Comparison of ENCODE assay signal across 13 cellular contexts in genomic region chr1:205515781-205516253, GRCh38. TPM values are rescaled to one million over a fixed set of nuclear protein-coding genes. Genes with fewer than 3 reads are reported as not detected.
DNase-seq lines count a peak whose midpoint lies in the region; ATAC-seq and TF ChIP-seq lines count a peak whose summit lies in the region.
"Had no signal": no experiment of that assay in that cellular context is flagged by ENCODE, and none has a peak within 500 bp of the region (broad histone marks: within the 10 kb centered on the region; RNA-seq: fewer than 3 reads in every experiment).

No MANE protein-coding gene starts in this region.

- dilution Hi-C loops in IMR-90 (cut with HindIII; ENCODE audit: low sequenced_read_pairs, unreplicated experiment): no loop called here

- no peaks in the 10 kb centered on the region; the same call in 1 of the 2 replicates for H4K20me1 ChIP-seq in IMR-90 (ENCODE audit: insufficient read depth, low read length)

- H3K9ac ChIP-seq in IMR-90 (ENCODE audit: low read depth, low read length) (no peak overlapping the region), liver (ENCODE audit: low read depth in 1 of 2, low read length in 2 of 2) (no peak overlapping the region)

- ATAC-seq in IMR-90 (ENCODE audit: low read depth) (no peak), omental fat pad (ENCODE audit: low FRiP score) (no peak)

- H2BK15ac ChIP-seq in IMR-90 (ENCODE audit: low read depth, low read length): no peak overlapping the region

- H4K91ac ChIP-seq in IMR-90 (ENCODE audit: insufficient read depth, low read depth, low read length): no peak overlapping the region

- no peak overlapping the region for H2BK5ac ChIP-seq in IMR-90 (ENCODE audit: low read depth, low read length, poor library complexity, severe bottlenecking)

- TF ChIP-seq CTCF in IMR-90 (conservative IDR thresholded peaks at IDR 0.05; ENCODE audit: low read depth, low read length) (no peak), coronary artery (IDR thresholded peaks at IDR 0.05) (no peak), liver (IDR thresholded peaks at IDR 0.05; ENCODE audit: low read depth, low read length, missing input control) (no peak), omental fat pad (IDR thresholded peaks at IDR 0.05) (no peak)

- no peaks in the 10 kb centered on the region for H3K9me1 ChIP-seq in IMR-90 (ENCODE audit: insufficient read depth, low read length)

- H2AFZ ChIP-seq in IMR-90 (replicated peaks; ENCODE audit: low read length, poor library complexity): no peak overlapping the region

- no peak overlapping the region for H2AK5ac ChIP-seq in IMR-90 (ENCODE audit: low read depth, low read length)

- CTCF ChIA-PET in IMR-90 (lab: Yijun Ruan, JAX): interaction anchor here (0.9 kb wide), 1 partner anchor 53 kb away, joined by 4 read pairs; a partner anchor contains a TSS

- POLR2A ChIA-PET in IMR-90 (lab: Charles Lee; ENCODE audit: unreplicated experiment): no interaction called here

- no TSS peak for BruUV-seq in IMR-90 (replicated peaks; lab: Mats Ljungman, UMichigan)

- no peak overlapping the region for H4K8ac ChIP-seq in IMR-90 (ENCODE audit: low read depth in 2 of 2, low read length in 2 of 2)

- H3K4ac ChIP-seq in IMR-90 (ENCODE audit: low read depth, low read length): no peak overlapping the region

- H4K5ac ChIP-seq in IMR-90 (ENCODE audit: low read depth, low read length): no peak overlapping the region

- H3K18ac ChIP-seq in IMR-90 (ENCODE audit: low read depth, low read length): no peak overlapping the region

- no peak overlapping the region for H3K4me2 ChIP-seq in IMR-90 (ENCODE audit: low read depth, low read length)

- H2BK20ac ChIP-seq in IMR-90 (ENCODE audit: low read depth, low read length): no peak overlapping the region

- WGBS in IMR-90 (ENCODE audit: extremely low coverage in 2 of 2, insufficient read length in 1 of 2), 2 experiments: no CpG with 5 or more reads among the region's 5 CpGs
- 78% methylated on average over 5 of the region's 5 CpGs for WGBS in liver

- no peak overlapping the region for H3K14ac ChIP-seq in IMR-90 (replicated peaks; ENCODE audit: low read depth, low read length)

- TF ChIP-seq RAD21 in IMR-90 (IDR thresholded peaks at IDR 0.05; ENCODE audit: low read length) (no peak), liver (IDR thresholded peaks at IDR 0.05) (no peak)

- H3K27ac ChIP-seq in IMR-90 (ENCODE audit: insufficient read depth, low read length): no peak overlapping the region
- H3K27ac ChIP-seq in coronary artery: peak overlapping the region; percentile 1 to 58
- peak overlapping the region; percentile 19 to 38 for H3K27ac ChIP-seq in liver (ENCODE audit: low read depth in 1 of 2, low read length in 2 of 2)
- H3K27ac ChIP-seq: thoracic aorta had no signal

- H2BK120ac ChIP-seq in IMR-90 (ENCODE audit: low read depth, low read length): no peak overlapping the region

- in situ Hi-C loops in IMR-90 (cut with MboI; ENCODE audit: low sequenced_read_pairs): no loop called here

- DNase-seq in IMR-90 (no peak), coronary artery (ENCODE audit: low spot score) (no peak), superior temporal gyrus (ENCODE audit: extremely low spot score) (peak; percentile 23), omental fat pad (ENCODE audit: low spot score) (no peak), occipital lobe (lab: John Stamatoyannopoulos, UW) (no peak), NCI-H774 (lab: John Stamatoyannopoulos, UW) (no peak)
- no peak for DNase-seq in effector CD4-positive, alpha-beta T cell
- DNase-seq: Caco-2, immature natural killer cell, NCI-H748 treated with DMSO at 0.1 percent for 48 hours had no signal

- no peaks in the 10 kb centered on the region for H3K36me3 ChIP-seq in IMR-90 (ENCODE audit: control insufficient read depth, insufficient read depth, low read length)
- H3K36me3 ChIP-seq in liver (ENCODE audit: control insufficient read depth in 4 of 4, insufficient read depth in 3 of 4, low read depth in 1 of 4, low read length in 3 of 4): no peaks in the 10 kb centered on the region
- H3K36me3 ChIP-seq: adrenal gland, thoracic aorta had no signal

- H3K4me1 ChIP-seq in IMR-90 (ENCODE audit: control insufficient read depth, insufficient read depth, low read length): peaks cover 3% of the 10 kb centered on the region; the same call in 1 of the 2 replicates
- H3K4me1 ChIP-seq in liver (ENCODE audit: control insufficient read depth in 4 of 4, insufficient read depth in 4 of 4, low read length in 3 of 4): peaks cover 0 to 6% (median 4%) of the 10 kb centered on the region in 4 donors
- H3K4me1 ChIP-seq: Caco-2 had no signal

- intact Hi-C loops in IMR-90 (cut with micrococcal nuclease): no loop called here

- no peak overlapping the region for H3K23ac ChIP-seq in IMR-90 (ENCODE audit: low read depth, low read length)

- H3K79me1 ChIP-seq in IMR-90 (ENCODE audit: low read depth in 1 of 2, low read length in 2 of 2): no peaks in the 10 kb centered on the region

- no peak for TF ChIP-seq POLR2A in IMR-90 (IDR thresholded peaks at IDR 0.05; ENCODE audit: low read depth, low read length)

- H3K56ac ChIP-seq in IMR-90 (ENCODE audit: extremely low read depth, insufficient read depth, low read length): no peak overlapping the region

- no peaks in the 10 kb centered on the region for H3K9me3 ChIP-seq in IMR-90 (ENCODE audit: control insufficient read depth, insufficient read depth, low read length)
- H3K9me3 ChIP-seq in liver (ENCODE audit: control insufficient read depth in 4 of 4, low read length in 3 of 4): no peaks in the 10 kb centered on the region
- H3K9me3 ChIP-seq: adrenal gland, Caco-2, thoracic aorta had no signal

- peak overlapping the region; percentile 16 for H2AK9ac ChIP-seq in IMR-90 (replicated peaks; ENCODE audit: low read depth, low read length, poor library complexity)

- H3K4me3 ChIP-seq in IMR-90 (ENCODE audit: insufficient read depth, low read depth, low read length): no peak overlapping the region
- H3K4me3 ChIP-seq in coronary artery: no peak overlapping the region
- no peak overlapping the region for H3K4me3 ChIP-seq in liver (ENCODE audit: low read depth in 1 of 3, low read length in 3 of 3)
- H3K4me3 ChIP-seq: adrenal gland, thoracic aorta had no signal

- H3K27me3 ChIP-seq in IMR-90 (ENCODE audit: control insufficient read depth, insufficient read depth, low read length) (peaks cover 34% of the 10 kb centered on the region), liver (ENCODE audit: control insufficient read depth in 4 of 4, insufficient read depth in 4 of 4, low read length in 3 of 4) (no peaks in the 10 kb centered on the region)
- H3K27me3 ChIP-seq: adrenal gland had no signal

TF ChIP-seq in IMR-90, 13 proteins besides CTCF, POLR2A, EP300 and RAD21:
- no peak for TF ChIP-seq MXI1 (IDR thresholded peaks at IDR 0.05; ENCODE audit: borderline replicate concordance, low read depth, low read length)

TF ChIP-seq in liver, 16 proteins besides CTCF, POLR2A, EP300 and RAD21:
- TF ChIP-seq RXRA (IDR thresholded peaks at IDR 0.05): peak in 1 of 2 donors; percentile 37
- peak; percentile 55 for TF ChIP-seq SP1 (IDR thresholded peaks at IDR 0.05)
- peak; percentile 80 for TF ChIP-seq NR2F2 (IDR thresholded peaks at IDR 0.05)
- TF ChIP-seq HNF4G (IDR thresholded peaks at IDR 0.05): no peak

RNA-seq across cellular contexts. Expression of gene CDK18, which starts 11.3 kb away (rescaled TPM):
- 0.18 and 0.28 TPM in 2 replicates for total RNA-seq in IMR-90 (2012; rRNA removed)
- polyA plus RNA-seq in IMR-90 (2012; rRNA removed): 0.34 and 0.48 TPM in 2 replicates
- polyA plus RNA-seq in IMR-90 (2012; cell fraction: cytosol; rRNA removed): 0.17 and 0.56 TPM in 2 replicates
- 1.7 and 2.8 TPM in 2 replicates for polyA plus RNA-seq in IMR-90 (2012; cell fraction: nucleus; rRNA removed; ENCODE audit: low replicate concordance)
- total RNA-seq in liver: 1 to 10 TPM; 3.1 to 3.7 TPM
- polyA plus RNA-seq in liver: 1 to 10 TPM; 2.4 to 3.0 TPM
- total RNA-seq in omental fat pad: 1 to 10 TPM; 2.8 to 9.0 (median 5.3) TPM
- total RNA-seq in occipital lobe: 0.16 TPM

RNA-seq across cellular contexts. Expression of gene BLACAT1, which starts 60.0 kb away (rescaled TPM):
- total RNA-seq in IMR-90 (2012; rRNA removed): under 0.01 TPM in 1 of 2 replicates, not detected in the other
- 0.03 and 0.05 TPM in 2 replicates for polyA plus RNA-seq in IMR-90 (2012; rRNA removed)
- 0.01 and 0.03 TPM in 2 replicates for polyA plus RNA-seq in IMR-90 (2012; cell fraction: cytosol; rRNA removed)
- polyA plus RNA-seq in IMR-90 (2012; cell fraction: nucleus; rRNA removed; ENCODE audit: low replicate concordance): 0.14 and 0.34 TPM in 2 replicates
- total RNA-seq in liver: not detected
- polyA plus RNA-seq in liver: not detected
- under 1 TPM in 2 of 4 donors, not detected in 2; 0.36 to 0.65 TPM for total RNA-seq in omental fat pad
- total RNA-seq in occipital lobe: 0.94 TPM
- total RNA-seq: adrenal gland, thoracic aorta had no signal
- polyA plus RNA-seq: immature natural killer cell had no signal
